In genomic region chr2:209960676-209961630, GRCh38 we compare ENCODE assay signal across 9 cellular contexts. TPM values are rescaled to one million over a fixed set of nuclear protein-coding genes. Genes with fewer than 3 reads are reported as not detected.
DNase-seq lines count a peak whose midpoint lies in the region; ATAC-seq, FAIRE-seq and TF ChIP-seq lines count a peak whose summit lies in the region.
"Had no signal": no experiment of that assay in that cellular context is flagged by ENCODE, and none has a peak within 500 bp of the region (broad histone marks: within the 10 kb centered on the region; RNA-seq: fewer than 3 reads in every experiment).

No MANE protein-coding gene starts in this region.

- no peaks in the 10 kb centered on the region for H3K4me1 ChIP-seq in vagina

- H3K27me3 ChIP-seq in HL-60 (ENCODE audit: insufficient read depth, poor library complexity, severe bottlenecking) (no peaks in the 10 kb centered on the region), vagina (no peaks in the 10 kb centered on the region)

- peak; percentile 37 for TF ChIP-seq CTCF in HL-60 (IDR thresholded peaks at IDR 0.05; ENCODE audit: insufficient read depth, low read length)
- TF ChIP-seq CTCF in vagina (IDR thresholded peaks at IDR 0.05), result no peak

- no peaks in the 10 kb centered on the region for H3K9me3 ChIP-seq in vagina

- no peaks in the 10 kb centered on the region for H3K36me3 ChIP-seq in vagina

- peak; percentile 15 for FAIRE-seq in G401.6 (lab: Jason Lieb, UNC)
- FAIRE-seq: endometrium had no signal

- H3K27ac ChIP-seq in HL-60 (replicated peaks), result no peak overlapping the region
- H3K27ac ChIP-seq in vagina, result no peak overlapping the region

- H3K36me3 Mint-ChIP-seq in activated naive CD4-positive, alpha-beta T cell treated with anti-CD3 and anti-CD28 coated beads, Interleukin-2, amount 50 U/mL, for 72 hours, result no peaks in the 10 kb centered on the region

- H3K27ac Mint-ChIP-seq in activated naive CD4-positive, alpha-beta T cell treated with anti-CD3 and anti-CD28 coated beads, Interleukin-2, amount 50 U/mL, for 72 hours, result no peak overlapping the region

- TF ChIP-seq POLR2A in vagina (IDR thresholded peaks at IDR 0.05), result no peak

- ATAC-seq in GM21526 (IDR thresholded peaks at IDR 0.05; ENCODE audit: low FRiP score, unreplicated experiment) (peak; percentile 95), left cardiac atrium (peak; percentile 47 to 80)
- ATAC-seq in activated naive CD4-positive, alpha-beta T cell treated with anti-CD3 and anti-CD28 coated beads, Interleukin-2, amount 50 U/mL, for 72 hours, result peak; percentile 66 to 80

- H3K4me3 ChIP-seq in HL-60 (replicated peaks; ENCODE audit: insufficient read depth, low read length) (no peak overlapping the region), vagina (no peak overlapping the region)

- DNase-seq in HL-60 (ENCODE audit: low read depth in 1 of 2, low spot score in 1 of 2) (peak in 1 of 2 experiments; percentile 49), NOMO-1 treated with DMSO at 0.1 percent for 48 hours (lab: John Stamatoyannopoulos, UW; ENCODE audit: unreplicated experiment) (peak; percentile 68), left cardiac atrium (peak; percentile 32), renal cortical epithelial cell (ENCODE audit: low read depth) (peak; percentile 49), vagina (ENCODE audit: extremely low spot score in 2 of 2) (no peak)
- peak in 1 of 2 donors; percentile 28 for DNase-seq in activated naive CD4-positive, alpha-beta T cell treated with anti-CD3 and anti-CD28 coated beads, Interleukin-2, amount 50 U/mL, for 72 hours (ENCODE audit: low spot score in 2 of 2)

- H3K9me3 Mint-ChIP-seq in activated naive CD4-positive, alpha-beta T cell treated with anti-CD3 and anti-CD28 coated beads, Interleukin-2, amount 50 U/mL, for 72 hours, result no peaks in the 10 kb centered on the region

- intact Hi-C loops in left cardiac atrium (cut with DNase I) (loop anchor here (2.0 to 10.0 kb wide), 2 partner anchors 626 kb away; no protein-coding TSS in a partner anchor), vagina (cut with DNase I) (no loop called here)

RNA-seq across cellular contexts. Expression of gene RPE, which starts 41.5 kb away (rescaled TPM):
- 10 to 100 TPM; 39.0 to 61.6 TPM for total RNA-seq in activated naive CD4-positive, alpha-beta T cell treated with anti-CD3 and anti-CD28 coated beads, Interleukin-2, amount 50 U/mL, for 72 hours
- 10 to 100 TPM; 29.3 to 30.0 TPM for total RNA-seq in left cardiac atrium
- 120 and 134 TPM in 2 replicates for total RNA-seq in renal cortical epithelial cell
- 73.2 TPM for total RNA-seq in vagina

Comparison
In these comparisons a context has a peak if more than half of its experiments do, and no peak if none do; other contexts are left out.
1. DNase-seq: peak in NOMO-1 treated with DMSO at 0.1 percent for 48 hours (single experiment), left cardiac atrium (single experiment) and renal cortical epithelial cell (single experiment); none in vagina (0 of 2).
2. Peak in every context shown above with its lines, with median percentiles within 50 percentile points of each other: ATAC-seq.